27 cellular contexts compared by ENCODE assay signal in genomic region chr14:103027451-103027850, GRCh38. TPM values are rescaled to one million over a fixed set of nuclear protein-coding genes. Genes with fewer than 3 reads are reported as not detected.
"Had no signal": no experiment of that assay in that cellular context is flagged by ENCODE, and none has a peak within 500 bp of the region (broad histone marks: within the 10 kb centered on the region; RNA-seq: fewer than 3 reads in every experiment).

No MANE protein-coding gene starts in this region.

- ATAC-seq: HepG2, Right ventricle myocardium inferior had no signal

- H3K4me3 ChIP-seq: MG63, Peyer's patch, SJSA1, SK-N-MC had no signal

- H3K27me3 ChIP-seq: MG63, Peyer's patch, SJSA1 had no signal

- DNase-seq: IMR-90, Karpas-422, KG1, MG63, NCI-H1092, NCI-H1105 treated with DMSO at 0.1 percent for 48 hours, NCI-H1417 treated with DMSO at 0.1 percent for 48 hours, NCI-H146, NCI-H1694 treated with DMSO at 0.1 percent for 48 hours, NCI-H1930, NCI-H2081, NCI-H2107, NCI-H2171, NCI-H226, NCI-H446, NCI-H510A, NCI-H524 treated with DMSO at 0.1 percent for 48 hours, NCI-H69, NCI-H774, SHP77 treated with DMSO at 0.1 percent for 48 hours had no signal

- H3K36me3 ChIP-seq: MG63, Peyer's patch, SJSA1 had no signal

- H3K27ac ChIP-seq: Peyer's patch, SJSA1, SK-N-MC had no signal

- H3K9me3 ChIP-seq: MG63, Peyer's patch, SJSA1 had no signal

RNA-seq across cellular contexts. Expression of gene LBHD2, which starts 56.6 kb away (rescaled TPM):
- total RNA-seq: HT1080, IMR-90, Peyer's patch, Right ventricle myocardium inferior, RPMI7951 had no signal
